In the genomic region with DNA sequence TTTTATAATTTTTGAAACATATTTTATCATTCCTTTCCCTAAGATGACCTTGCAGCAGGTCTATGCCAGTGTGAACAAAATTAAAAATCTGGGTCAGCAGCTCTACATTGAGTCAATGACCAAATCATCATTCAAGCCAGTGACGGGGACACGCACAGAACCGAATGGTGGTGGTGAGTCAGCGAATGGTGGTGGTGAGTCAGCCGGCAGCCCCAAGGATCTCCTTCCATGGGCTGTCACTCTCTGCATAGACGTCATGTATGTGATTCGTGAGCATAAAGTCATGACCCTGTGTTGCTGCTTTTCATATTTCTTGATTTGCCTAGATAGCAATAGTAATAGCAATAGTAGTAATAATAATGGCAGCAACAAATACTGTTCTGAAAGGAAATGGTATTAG, we compare ENCODE assay signal across 10 cellular contexts. TPM values are rescaled to one million over a fixed set of nuclear protein-coding genes. Genes with fewer than 3 reads are reported as not detected.
DNase-seq lines count a peak whose midpoint lies in the region; ATAC-seq and TF ChIP-seq lines count a peak whose summit lies in the region.
"Had no signal": no experiment of that assay in that cellular context is flagged by ENCODE, and none has a peak within 500 bp of the region (broad histone marks: within the 10 kb centered on the region; RNA-seq: fewer than 3 reads in every experiment).

No MANE protein-coding gene starts in this region.

- H3K4me3 ChIP-seq in breast epithelium, result no peak overlapping the region
- no peak overlapping the region for H3K4me3 ChIP-seq in sigmoid colon

- H3K4me3 Mint-ChIP-seq in MCF 10A (ENCODE audit: unreplicated experiment), result no peak overlapping the region

- TF ChIP-seq POLR2A in breast epithelium (IDR thresholded peaks at IDR 0.05) (no peak), sigmoid colon (IDR thresholded peaks at IDR 0.05) (no peak)

- no peaks in the 10 kb centered on the region for H3K4me1 Mint-ChIP-seq in MCF 10A (ENCODE audit: insufficient read depth, unreplicated experiment)

- peak; percentile 99 for ATAC-seq in foreskin keratinocyte
- ATAC-seq in GM21528 (IDR thresholded peaks at IDR 0.05; ENCODE audit: low FRiP score, unreplicated experiment), result no peak

- no peaks in the 10 kb centered on the region for H3K36me3 Mint-ChIP-seq in MCF 10A (ENCODE audit: insufficient read depth, unreplicated experiment)

- DNase-seq in MCF 10A (ENCODE audit: unreplicated experiment) (peak; percentile 85), breast epithelium (ENCODE audit: low spot score in 2 of 2) (no peak), T1000 (lab: John Stamatoyannopoulos, UW) (peak; percentile 56), foreskin keratinocyte (peak; percentile 70 to 86), stromal cell of bone marrow (ENCODE audit: low read depth) (peak; percentile 88), sigmoid colon (no peak), SKM-1 (lab: John Stamatoyannopoulos, UW; ENCODE audit: unreplicated experiment) (no peak)
- DNase-seq: DMS 273 treated with DMSO at 0.1 percent for 48 hours, NCI-H69 had no signal

- H3K36me3 ChIP-seq in breast epithelium (peaks cover 18% of the 10 kb centered on the region), sigmoid colon (peaks cover 26 to 94% (median 53%) of the 10 kb centered on the region in 4 donors)

- H3K27me3 Mint-ChIP-seq in MCF 10A (ENCODE audit: insufficient read depth, unreplicated experiment), result no peaks in the 10 kb centered on the region

- H3K9me3 ChIP-seq in breast epithelium (peaks cover 7 to 10% of the 10 kb centered on the region in 2 donors), sigmoid colon (peaks cover 0 to 11% (median 0%) of the 10 kb centered on the region in 4 donors)

- H3K4me1 ChIP-seq in breast epithelium, result no peaks in the 10 kb centered on the region
- H3K4me1 ChIP-seq in foreskin keratinocyte, result no peaks in the 10 kb centered on the region
- H3K4me1 ChIP-seq in sigmoid colon, result no peaks in the 10 kb centered on the region

- no TSS peak for BruUV-seq in MCF 10A (replicated peaks; lab: Mats Ljungman, UMichigan)

- no peak overlapping the region for H3K27ac Mint-ChIP-seq in MCF 10A (ENCODE audit: low read depth, unreplicated experiment)

- H3K27me3 ChIP-seq in breast epithelium, result no peaks in the 10 kb centered on the region
- no peaks in the 10 kb centered on the region for H3K27me3 ChIP-seq in foreskin keratinocyte
- no peaks in the 10 kb centered on the region for H3K27me3 ChIP-seq in sigmoid colon

- CTCF ChIA-PET in MCF 10A (lab: Yijun Ruan, JAX), result no interaction called here

- TF ChIP-seq EP300 in sigmoid colon (IDR thresholded peaks at IDR 0.05), result no peak

- 87 to 91% methylated on average over 7 of the region's 7 CpGs for WGBS in sigmoid colon, 2 donors

- H3K9me3 Mint-ChIP-seq in MCF 10A (ENCODE audit: unreplicated experiment), result peaks cover 21% of the 10 kb centered on the region

- intact Hi-C loops in MCF 10A (cut with micrococcal nuclease) (no loop called here), breast epithelium (cut with DNase I; ENCODE audit: low total_unique reads) (no loop called here), sigmoid colon (cut with DNase I) (no loop called here)

- no peak for TF ChIP-seq CTCF in MCF 10A (IDR thresholded peaks at IDR 0.05; ENCODE audit: unreplicated experiment)
- TF ChIP-seq CTCF in breast epithelium (IDR thresholded peaks at IDR 0.05), result no peak
- TF ChIP-seq CTCF in foreskin keratinocyte (conservative IDR thresholded peaks at IDR 0.05), result no peak
- no peak for TF ChIP-seq CTCF in sigmoid colon (IDR thresholded peaks at IDR 0.05)

- H3K27ac ChIP-seq in breast epithelium (no peak overlapping the region), foreskin keratinocyte (no peak overlapping the region), sigmoid colon (no peak overlapping the region)

- POLR2A ChIA-PET in MCF 10A (lab: Yijun Ruan, JAX), result interaction anchor here (0.6 to 1.2 kb wide), 2 partner anchors 36 to 90 kb away, joined by 3 read pairs; no protein-coding TSS in a partner anchor

RNA-seq across cellular contexts. Expression of a gene that starts 26.3 kb away (rescaled TPM):
- total RNA-seq in MCF 10A (2022) (0.84 and 1.9 TPM in 2 replicates), breast epithelium (10 to 100 TPM; 15.4 to 22.9 (median 16.0) TPM), foreskin keratinocyte (6.9 and 9.9 TPM in 2 replicates), sigmoid colon (10 to 100 TPM; 36.1 to 57.1 (median 44.9) TPM)
- polyA plus RNA-seq in foreskin keratinocyte (1.2 and 2.5 TPM in 2 replicates), sigmoid colon (1 to 10 TPM; 2.1 to 5.4 (median 5.3) TPM)

RNA-seq across cellular contexts. Expression of a gene that starts 39.3 kb away (rescaled TPM):
- total RNA-seq in MCF 10A (2022) (58.6 and 79.6 TPM in 2 replicates), breast epithelium (100 to 1,000 TPM in 1 of 3 donors, 10 to 100 TPM in 2; 75.7 to 167 (median 81.2) TPM), foreskin keratinocyte (119 and 125 TPM in 2 replicates), sigmoid colon (1,000 to 10,000 TPM in 1 of 4 donors, 100 to 1,000 TPM in 1, 10 to 100 TPM in 2; 83.8 to 2,991 (median 182) TPM)
- polyA plus RNA-seq in foreskin keratinocyte (87.3 and 89.3 TPM in 2 replicates), sigmoid colon (100 to 1,000 TPM in 2 of 3 donors, 10 to 100 TPM in 1; 55.3 to 125 (median 113) TPM)

RNA-seq across cellular contexts. Expression of a gene that starts 42.5 kb away (rescaled TPM):
- total RNA-seq in MCF 10A (2022) (not detected in 2 replicates), breast epithelium (1 to 10 TPM in 1 of 3 donors, not detected in 2; 1.6 TPM), foreskin keratinocyte (not detected in 2 replicates), sigmoid colon (not detected)
- polyA plus RNA-seq in foreskin keratinocyte (not detected in 2 replicates), sigmoid colon (1 to 10 TPM in 1 of 3 donors, under 1 TPM in 1, not detected in 1; 0.20 to 7.2 TPM)

Comparison
In these comparisons a context has a peak if more than half of its experiments do, and no peak if none do; other contexts are left out.
1. DNase-seq: peak in MCF 10A (single experiment), T1000 (single experiment), foreskin keratinocyte (2 of 2) and stromal cell of bone marrow (single experiment); none in breast epithelium (0 of 2), sigmoid colon (single experiment) and SKM-1 (single experiment).